10 cellular contexts compared by ENCODE assay signal in the genomic region with DNA sequence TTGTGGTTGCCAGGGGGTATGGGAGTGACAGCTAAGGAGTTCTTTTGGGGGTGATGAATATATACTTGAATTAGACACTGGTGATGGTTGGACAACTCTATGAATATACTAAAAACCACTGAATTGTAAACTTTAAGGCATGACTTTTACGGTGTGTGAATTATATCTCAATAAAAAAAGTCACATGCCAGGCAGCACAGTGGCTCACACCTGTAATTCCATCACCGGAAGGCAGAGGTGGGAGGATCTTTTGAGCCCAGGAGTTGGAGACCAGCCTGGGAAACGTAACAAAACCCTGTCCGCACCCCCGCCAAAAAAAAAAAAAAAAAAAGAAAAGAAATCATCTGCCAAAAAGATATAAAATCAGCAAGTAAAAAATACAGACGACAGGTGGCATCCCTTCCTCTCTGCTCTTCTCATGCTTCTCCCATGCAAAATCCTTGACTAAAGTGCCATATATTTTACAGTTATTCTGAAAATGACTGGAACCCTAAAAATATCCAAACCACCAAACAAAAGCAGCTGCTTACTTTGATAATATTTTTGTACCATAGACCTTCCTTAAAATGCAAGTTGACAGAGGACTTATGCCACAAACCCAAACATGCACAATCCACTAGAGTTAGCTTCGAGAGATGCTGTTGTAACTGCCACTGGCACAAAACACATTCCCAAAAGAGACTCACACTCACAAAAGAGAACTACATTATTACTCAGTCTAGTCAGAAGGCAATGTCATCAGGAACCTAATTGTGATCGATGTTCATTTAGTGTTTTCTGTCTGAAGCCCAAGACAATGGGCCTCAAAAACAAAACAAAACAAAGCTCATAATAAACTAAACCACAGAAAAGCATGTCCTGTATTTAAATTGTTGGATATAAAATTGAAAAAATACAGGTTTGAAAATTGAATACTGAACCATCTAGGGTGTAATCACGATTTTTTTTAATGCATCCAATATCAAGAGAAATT. TPM values are rescaled to one million over a fixed set of nuclear protein-coding genes. Genes with fewer than 3 reads are reported as not detected.
DNase-seq lines count a peak whose midpoint lies in the region; ATAC-seq and TF ChIP-seq lines count a peak whose summit lies in the region.
"Had no signal": no experiment of that assay in that cellular context is flagged by ENCODE, and none has a peak within 500 bp of the region (broad histone marks: within the 10 kb centered on the region; RNA-seq: fewer than 3 reads in every experiment).

No MANE protein-coding gene starts in this region.

- no peaks in the 10 kb centered on the region for H3K27me3 ChIP-seq in left ventricle myocardium inferior (ENCODE audit: low read depth)
- H3K27me3 ChIP-seq in upper lobe of right lung, result no peaks in the 10 kb centered on the region
- no peaks in the 10 kb centered on the region for H3K27me3 ChIP-seq in hepatocyte
- H3K27me3 ChIP-seq: sigmoid colon had no signal

- H4K20me1 ChIP-seq in hepatocyte (ENCODE audit: insufficient read depth, poor library complexity, severe bottlenecking), result no peaks in the 10 kb centered on the region

- WGBS in hepatocyte (ENCODE audit: low lambda C conversion rate, missing lambda C conversion rate), result 80% methylated on average over 9 of the region's 9 CpGs

- peaks cover 9% of the 10 kb centered on the region for H3K4me1 Mint-ChIP-seq in mesothelial cell of epicardium

- no peak overlapping the region for H2AFZ ChIP-seq in hepatocyte

- in situ Hi-C loops in ACHN (cut with HindIII; ENCODE audit: low pct_ligation_motif_present, low pct_unique_long_range_greater_than_20kb, low sequenced_read_pairs), result no loop called here

- H3K4me1 ChIP-seq in left ventricle myocardium inferior (peaks cover 42% of the 10 kb centered on the region), upper lobe of right lung (peaks cover 50% of the 10 kb centered on the region), hepatocyte (ENCODE audit: insufficient read depth) (peaks cover 11% of the 10 kb centered on the region)

- peak overlapping the region; percentile 67 for H3K9ac ChIP-seq in SK-N-MC (ENCODE audit: insufficient read length)

- ATAC-seq in left colon (peak; percentile 15), upper lobe of right lung (no peak)

- intact Hi-C loops in left ventricle myocardium inferior (cut with micrococcal nuclease), result no loop called here
- intact Hi-C loops in cardiac septum (cut with DNase I), result no loop called here
- intact Hi-C loops in left colon (cut with DNase I, micrococcal nuclease), result no loop called here
- intact Hi-C loops in upper lobe of right lung (cut with DNase I), result no loop called here

- TF ChIP-seq CTCF in left ventricle myocardium inferior (IDR thresholded peaks at IDR 0.05; ENCODE audit: borderline replicate concordance) (no peak), upper lobe of right lung (IDR thresholded peaks at IDR 0.05) (no peak), mesothelial cell of epicardium (IDR thresholded peaks at IDR 0.05; ENCODE audit: unreplicated experiment) (no peak), hepatocyte (IDR thresholded peaks at IDR 0.05; ENCODE audit: poor library complexity) (no peak)

- DNase-seq in left ventricle myocardium inferior (no peak), cardiac septum (ENCODE audit: low spot score) (no peak), SK-N-MC (ENCODE audit: low read depth, low spot score) (no peak), left colon (no peak), upper lobe of right lung (no peak), ACHN (no peak), mesothelial cell of epicardium (ENCODE audit: low spot score in 2 of 2, unreplicated experiment in 2 of 2) (no peak), hepatocyte (ENCODE audit: low spot score) (no peak)
- DNase-seq: sigmoid colon had no signal

- no peaks in the 10 kb centered on the region for H3K9me3 Mint-ChIP-seq in mesothelial cell of epicardium
- H3K9me3 Mint-ChIP-seq: type B pancreatic cell had no signal

- H3K36me3 ChIP-seq in left ventricle myocardium inferior (no peaks in the 10 kb centered on the region), SK-N-MC (ENCODE audit: insufficient read depth, low read length) (peaks cover 5% of the 10 kb centered on the region), upper lobe of right lung (no peaks in the 10 kb centered on the region), hepatocyte (replicated peaks; ENCODE audit: insufficient read depth, low read depth) (no peaks in the 10 kb centered on the region)
- H3K36me3 ChIP-seq: sigmoid colon had no signal

- H3K9me3 ChIP-seq in left ventricle myocardium inferior (replicated peaks) (no peaks in the 10 kb centered on the region), SK-N-MC (ENCODE audit: low read depth, low read length) (no peaks in the 10 kb centered on the region), upper lobe of right lung (no peaks in the 10 kb centered on the region), hepatocyte (ENCODE audit: low read depth) (no peaks in the 10 kb centered on the region)
- H3K9me3 ChIP-seq: sigmoid colon had no signal

- H3K4me3 ChIP-seq in left ventricle myocardium inferior, result peak overlapping the region; percentile 87
- peak overlapping the region; percentile 92 for H3K4me3 ChIP-seq in SK-N-MC
- peak overlapping the region; percentile 85 for H3K4me3 ChIP-seq in upper lobe of right lung
- no peak overlapping the region for H3K4me3 ChIP-seq in hepatocyte

- no peaks in the 10 kb centered on the region for H3K27me3 Mint-ChIP-seq in mesothelial cell of epicardium (ENCODE audit: low read depth)
- H3K27me3 Mint-ChIP-seq: type B pancreatic cell had no signal

- no peak overlapping the region for H3K27ac ChIP-seq in left ventricle myocardium inferior (replicated peaks)
- peak overlapping the region; percentile 86 for H3K27ac ChIP-seq in SK-N-MC
- H3K27ac ChIP-seq in upper lobe of right lung, result no peak overlapping the region
- no peak overlapping the region for H3K27ac ChIP-seq in hepatocyte

- no peaks in the 10 kb centered on the region for H3K36me3 Mint-ChIP-seq in mesothelial cell of epicardium

- no peak overlapping the region for H3K27ac Mint-ChIP-seq in mesothelial cell of epicardium
- H3K27ac Mint-ChIP-seq: type B pancreatic cell had no signal

- peaks cover 62% of the 10 kb centered on the region for H3K79me2 ChIP-seq in hepatocyte

- no peak overlapping the region for H3K4me2 ChIP-seq in hepatocyte

- H3K4me3 Mint-ChIP-seq in mesothelial cell of epicardium, result no peak overlapping the region
- H3K4me3 Mint-ChIP-seq: type B pancreatic cell had no signal

- H3K9me2 ChIP-seq in hepatocyte (replicated peaks; ENCODE audit: insufficient read depth), result no peaks in the 10 kb centered on the region

RNA-seq across cellular contexts. Expression of a gene that starts 2.5 kb away (rescaled TPM):
- total RNA-seq in left ventricle myocardium inferior (4.7 TPM), cardiac septum (5.1 TPM), left colon (10 to 100 TPM; 13.5 to 15.5 TPM), upper lobe of right lung (20.1 TPM), mesothelial cell of epicardium (6.7 to 8.0 TPM (median 7.6 TPM) in 3 replicates), hepatocyte (8.7 and 9.7 TPM in 2 replicates)
- polyA plus RNA-seq in hepatocyte, result 6.6 and 8.4 TPM in 2 replicates

RNA-seq across cellular contexts. Expression of a gene that starts 9.7 kb away (rescaled TPM):
- total RNA-seq in left ventricle myocardium inferior (0.36 TPM), cardiac septum (0.48 TPM), left colon (1 to 10 TPM; 2.0 to 3.7 TPM), upper lobe of right lung (1.1 TPM), mesothelial cell of epicardium (9.7 to 11.3 TPM (median 10.6 TPM) in 3 replicates), hepatocyte (2.0 and 3.2 TPM in 2 replicates)
- 1.2 and 1.5 TPM in 2 replicates for polyA plus RNA-seq in hepatocyte
